ENCODE assay signal across 1 cellular context in the genomic region with DNA sequence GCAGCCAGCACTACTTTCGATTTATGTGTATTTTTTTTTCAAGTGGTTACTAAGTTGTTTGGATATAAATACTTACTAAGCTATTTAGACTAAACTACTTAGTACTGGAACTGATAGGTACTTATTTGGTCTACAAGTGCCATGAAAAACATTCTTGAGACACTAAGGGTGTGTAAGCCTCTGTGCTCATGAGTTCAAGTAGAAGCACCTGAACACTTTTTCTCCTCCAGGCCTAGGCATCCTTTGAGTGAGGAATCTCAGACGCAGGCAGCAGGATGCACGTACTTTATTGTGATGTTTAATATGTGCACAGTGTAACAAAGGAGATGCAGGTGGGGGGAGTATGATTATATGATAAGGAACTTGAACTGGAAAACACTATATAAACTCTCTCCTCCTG.
TF ChIP-seq lines count a peak whose summit lies in the region.

No MANE protein-coding gene starts in this region.

TF ChIP-seq in GM23338, 12 proteins besides CTCF, POLR2A, EP300 and RAD21 (continued from another document):
- TF ChIP-seq, protein P1, sequence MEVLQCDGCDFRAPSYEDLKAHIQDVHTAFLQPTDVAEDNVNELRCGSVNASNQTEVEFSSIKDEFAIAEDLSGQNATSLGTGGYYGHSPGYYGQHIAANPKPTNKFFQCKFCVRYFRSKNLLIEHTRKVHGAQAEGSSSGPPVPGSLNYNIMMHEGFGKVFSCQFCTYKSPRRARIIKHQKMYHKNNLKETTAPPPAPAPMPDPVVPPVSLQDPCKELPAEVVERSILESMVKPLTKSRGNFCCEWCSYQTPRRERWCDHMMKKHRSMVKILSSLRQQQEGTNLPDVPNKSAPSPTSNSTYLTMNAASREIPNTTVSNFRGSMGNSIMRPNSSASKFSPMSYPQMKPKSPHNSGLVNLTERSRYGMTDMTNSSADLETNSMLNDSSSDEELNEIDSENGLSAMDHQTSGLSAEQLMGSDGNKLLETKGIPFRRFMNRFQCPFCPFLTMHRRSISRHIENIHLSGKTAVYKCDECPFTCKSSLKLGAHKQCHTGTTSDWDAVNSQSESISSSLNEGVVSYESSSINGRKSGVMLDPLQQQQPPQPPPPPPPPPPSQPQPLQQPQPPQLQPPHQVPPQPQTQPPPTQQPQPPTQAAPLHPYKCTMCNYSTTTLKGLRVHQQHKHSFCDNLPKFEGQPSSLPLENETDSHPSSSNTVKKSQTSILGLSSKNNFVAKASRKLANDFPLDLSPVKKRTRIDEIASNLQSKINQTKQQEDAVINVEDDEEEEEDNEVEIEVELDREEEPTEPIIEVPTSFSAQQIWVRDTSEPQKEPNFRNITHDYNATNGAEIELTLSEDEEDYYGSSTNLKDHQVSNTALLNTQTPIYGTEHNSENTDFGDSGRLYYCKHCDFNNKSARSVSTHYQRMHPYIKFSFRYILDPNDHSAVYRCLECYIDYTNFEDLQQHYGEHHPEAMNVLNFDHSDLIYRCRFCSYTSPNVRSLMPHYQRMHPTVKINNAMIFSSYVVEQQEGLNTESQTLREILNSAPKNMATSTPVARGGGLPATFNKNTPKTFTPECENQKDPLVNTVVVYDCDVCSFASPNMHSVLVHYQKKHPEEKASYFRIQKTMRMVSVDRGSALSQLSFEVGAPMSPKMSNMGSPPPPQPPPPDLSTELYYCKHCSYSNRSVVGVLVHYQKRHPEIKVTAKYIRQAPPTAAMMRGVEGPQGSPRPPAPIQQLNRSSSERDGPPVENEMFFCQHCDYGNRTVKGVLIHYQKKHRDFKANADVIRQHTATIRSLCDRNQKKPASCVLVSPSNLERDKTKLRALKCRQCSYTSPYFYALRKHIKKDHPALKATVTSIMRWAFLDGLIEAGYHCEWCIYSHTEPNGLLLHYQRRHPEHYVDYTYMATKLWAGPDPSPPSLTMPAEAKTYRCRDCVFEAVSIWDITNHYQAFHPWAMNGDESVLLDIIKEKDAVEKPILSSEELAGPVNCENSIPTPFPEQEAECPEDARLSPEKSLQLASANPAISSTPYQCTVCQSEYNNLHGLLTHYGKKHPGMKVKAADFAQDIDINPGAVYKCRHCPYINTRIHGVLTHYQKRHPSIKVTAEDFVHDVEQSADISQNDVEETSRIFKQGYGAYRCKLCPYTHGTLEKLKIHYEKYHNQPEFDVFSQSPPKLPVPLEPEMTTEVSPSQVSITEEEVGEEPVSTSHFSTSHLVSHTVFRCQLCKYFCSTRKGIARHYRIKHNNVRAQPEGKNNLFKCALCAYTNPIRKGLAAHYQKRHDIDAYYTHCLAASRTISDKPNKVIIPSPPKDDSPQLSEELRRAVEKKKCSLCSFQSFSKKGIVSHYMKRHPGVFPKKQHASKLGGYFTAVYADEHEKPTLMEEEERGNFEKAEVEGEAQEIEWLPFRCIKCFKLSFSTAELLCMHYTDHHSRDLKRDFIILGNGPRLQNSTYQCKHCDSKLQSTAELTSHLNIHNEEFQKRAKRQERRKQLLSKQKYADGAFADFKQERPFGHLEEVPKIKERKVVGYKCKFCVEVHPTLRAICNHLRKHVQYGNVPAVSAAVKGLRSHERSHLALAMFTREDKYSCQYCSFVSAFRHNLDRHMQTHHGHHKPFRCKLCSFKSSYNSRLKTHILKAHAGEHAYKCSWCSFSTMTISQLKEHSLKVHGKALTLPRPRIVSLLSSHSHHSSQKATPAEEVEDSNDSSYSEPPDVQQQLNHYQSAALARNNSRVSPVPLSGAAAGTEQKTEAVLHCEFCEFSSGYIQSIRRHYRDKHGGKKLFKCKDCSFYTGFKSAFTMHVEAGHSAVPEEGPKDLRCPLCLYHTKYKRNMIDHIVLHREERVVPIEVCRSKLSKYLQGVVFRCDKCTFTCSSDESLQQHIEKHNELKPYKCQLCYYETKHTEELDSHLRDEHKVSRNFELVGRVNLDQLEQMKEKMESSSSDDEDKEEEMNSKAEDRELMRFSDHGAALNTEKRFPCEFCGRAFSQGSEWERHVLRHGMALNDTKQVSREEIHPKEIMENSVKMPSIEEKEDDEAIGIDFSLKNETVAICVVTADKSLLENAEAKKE (CRISPR knock-in tag; IDR thresholded peaks at IDR 0.05): no peak
- TF ChIP-seq JUNB (IDR thresholded peaks at IDR 0.05; ENCODE audit: unreplicated experiment) (no peak), NANOG (IDR thresholded peaks at IDR 0.05; ENCODE audit: borderline replicate concordance) (no peak), EZH2phosphoT487 (IDR thresholded peaks at IDR 0.05; ENCODE audit: unreplicated experiment) (no peak), EZH2 (IDR thresholded peaks at IDR 0.05; ENCODE audit: low read depth, unreplicated experiment) (no peak), ZNF331 (CRISPR knock-in tag; IDR thresholded peaks at IDR 0.05; ENCODE audit: low read depth) (no peak), STAT1 (IDR thresholded peaks at IDR 0.05; ENCODE audit: unreplicated experiment) (no peak)
- TF ChIP-seq, protein P2, sequence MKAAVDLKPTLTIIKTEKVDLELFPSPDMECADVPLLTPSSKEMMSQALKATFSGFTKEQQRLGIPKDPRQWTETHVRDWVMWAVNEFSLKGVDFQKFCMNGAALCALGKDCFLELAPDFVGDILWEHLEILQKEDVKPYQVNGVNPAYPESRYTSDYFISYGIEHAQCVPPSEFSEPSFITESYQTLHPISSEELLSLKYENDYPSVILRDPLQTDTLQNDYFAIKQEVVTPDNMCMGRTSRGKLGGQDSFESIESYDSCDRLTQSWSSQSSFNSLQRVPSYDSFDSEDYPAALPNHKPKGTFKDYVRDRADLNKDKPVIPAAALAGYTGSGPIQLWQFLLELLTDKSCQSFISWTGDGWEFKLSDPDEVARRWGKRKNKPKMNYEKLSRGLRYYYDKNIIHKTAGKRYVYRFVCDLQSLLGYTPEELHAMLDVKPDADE (IDR thresholded peaks at IDR 0.05): no peak
- TF ChIP-seq, protein P3, sequence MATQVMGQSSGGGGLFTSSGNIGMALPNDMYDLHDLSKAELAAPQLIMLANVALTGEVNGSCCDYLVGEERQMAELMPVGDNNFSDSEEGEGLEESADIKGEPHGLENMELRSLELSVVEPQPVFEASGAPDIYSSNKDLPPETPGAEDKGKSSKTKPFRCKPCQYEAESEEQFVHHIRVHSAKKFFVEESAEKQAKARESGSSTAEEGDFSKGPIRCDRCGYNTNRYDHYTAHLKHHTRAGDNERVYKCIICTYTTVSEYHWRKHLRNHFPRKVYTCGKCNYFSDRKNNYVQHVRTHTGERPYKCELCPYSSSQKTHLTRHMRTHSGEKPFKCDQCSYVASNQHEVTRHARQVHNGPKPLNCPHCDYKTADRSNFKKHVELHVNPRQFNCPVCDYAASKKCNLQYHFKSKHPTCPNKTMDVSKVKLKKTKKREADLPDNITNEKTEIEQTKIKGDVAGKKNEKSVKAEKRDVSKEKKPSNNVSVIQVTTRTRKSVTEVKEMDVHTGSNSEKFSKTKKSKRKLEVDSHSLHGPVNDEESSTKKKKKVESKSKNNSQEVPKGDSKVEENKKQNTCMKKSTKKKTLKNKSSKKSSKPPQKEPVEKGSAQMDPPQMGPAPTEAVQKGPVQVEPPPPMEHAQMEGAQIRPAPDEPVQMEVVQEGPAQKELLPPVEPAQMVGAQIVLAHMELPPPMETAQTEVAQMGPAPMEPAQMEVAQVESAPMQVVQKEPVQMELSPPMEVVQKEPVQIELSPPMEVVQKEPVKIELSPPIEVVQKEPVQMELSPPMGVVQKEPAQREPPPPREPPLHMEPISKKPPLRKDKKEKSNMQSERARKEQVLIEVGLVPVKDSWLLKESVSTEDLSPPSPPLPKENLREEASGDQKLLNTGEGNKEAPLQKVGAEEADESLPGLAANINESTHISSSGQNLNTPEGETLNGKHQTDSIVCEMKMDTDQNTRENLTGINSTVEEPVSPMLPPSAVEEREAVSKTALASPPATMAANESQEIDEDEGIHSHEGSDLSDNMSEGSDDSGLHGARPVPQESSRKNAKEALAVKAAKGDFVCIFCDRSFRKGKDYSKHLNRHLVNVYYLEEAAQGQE (IDR thresholded peaks at IDR 0.05; ENCODE audit: unreplicated experiment): no peak
TF ChIP-seq in GM23338: peak in this region for 0.
